19 cellular contexts compared by ENCODE assay signal in the genomic region with DNA sequence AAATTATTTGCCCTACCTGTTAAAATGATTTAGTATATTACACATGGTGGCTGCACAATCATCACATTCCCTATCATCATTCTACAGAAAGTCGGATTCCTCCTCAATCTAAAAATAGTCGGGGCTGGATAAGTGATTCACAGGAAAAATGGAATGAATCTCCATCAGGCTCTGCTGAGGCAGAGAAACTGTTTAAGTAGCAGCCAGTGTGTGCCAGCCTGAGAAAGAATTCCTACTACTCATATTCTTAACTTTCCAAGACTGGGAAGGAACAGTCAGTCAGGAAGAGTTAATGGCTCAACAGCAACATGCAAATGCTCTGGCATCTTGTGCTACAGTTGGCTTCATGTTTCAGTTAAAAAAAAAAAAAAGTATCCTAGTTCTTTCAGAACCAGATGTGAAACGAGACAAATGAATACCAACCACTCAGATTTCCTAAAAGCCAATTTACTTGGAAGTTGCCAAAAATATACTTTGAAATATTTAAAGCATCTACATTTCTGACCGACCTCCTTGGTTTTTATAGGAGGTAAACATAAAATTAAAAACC.
"Had no signal": no experiment of that assay in that cellular context is flagged by ENCODE, and none has a peak within 500 bp of the region (broad histone marks: within the 10 kb centered on the region; RNA-seq: fewer than 3 reads in every experiment).

No MANE protein-coding gene starts in this region.

- H3K9me3 ChIP-seq: left lung, thyroid gland had no signal

- H3K4me3 ChIP-seq: left lung, thyroid gland had no signal

- DNase-seq: activated CD4-positive, alpha-beta T cell treated with anti-CD3 and anti-CD28 coated beads, Interleukin-2, amount 50 U/mL, for 1 hour; activated CD8-positive, alpha-beta memory T cell treated with anti-CD3 and anti-CD28 coated beads, Interleukin-2, amount 50 U/mL, for 48 hours; activated effector memory CD4-positive, alpha-beta T cell treated with Interleukin-2 at 50 U/mL for 16 hours; activated naive CD4-positive, alpha-beta T cell treated with anti-CD3 and anti-CD28 coated beads, Interleukin-2, amount 10 ng/mL, durations not matched to agents 7 days and 5 days; activated naive CD8-positive, alpha-beta T cell treated with anti-CD3 and anti-CD28 coated beads, Interleukin-2, amount 50 U/mL, for 24 hours; activated T-cell treated with anti-CD3 and anti-CD28 coated beads, Interleukin-2, amount 50 U/mL, for 48 hours; effector CD8-positive, alpha-beta T cell; foreskin keratinocyte; glutamatergic neuron; hypothalamus; left lung; posterior cingulate gyrus; stimulated activated CD4-positive, alpha-beta T cell treated with anti-CD3 and anti-CD28 coated beads, Interleukin-12 subunit alpha, Interleukin-12 subunit beta, amount 100 ng/mL, for 4 hours; stimulated activated CD4-positive, alpha-beta T cell treated with anti-CD3 and anti-CD28 coated beads, Interleukin-1b, Interleukin-23, amount 100 ng/mL, for 48 hours; stimulated activated CD8-positive, alpha-beta memory T cell treated with anti-CD3 and anti-CD28 coated beads, Interleukin-4, amount 100 ng/mL, for 48 hours; stimulated activated naive CD4-positive, alpha-beta T cell; T-helper 1 cell; T1000; thyroid gland had no signal

- H3K27me3 ChIP-seq: foreskin keratinocyte, left lung, thyroid gland had no signal

- H3K27ac ChIP-seq: foreskin keratinocyte, left lung, thyroid gland had no signal

- H3K4me1 ChIP-seq: left lung, thyroid gland had no signal

- H3K36me3 ChIP-seq: left lung, thyroid gland had no signal
